ENCODE assay signal across 18 cellular contexts in the genomic region with DNA sequence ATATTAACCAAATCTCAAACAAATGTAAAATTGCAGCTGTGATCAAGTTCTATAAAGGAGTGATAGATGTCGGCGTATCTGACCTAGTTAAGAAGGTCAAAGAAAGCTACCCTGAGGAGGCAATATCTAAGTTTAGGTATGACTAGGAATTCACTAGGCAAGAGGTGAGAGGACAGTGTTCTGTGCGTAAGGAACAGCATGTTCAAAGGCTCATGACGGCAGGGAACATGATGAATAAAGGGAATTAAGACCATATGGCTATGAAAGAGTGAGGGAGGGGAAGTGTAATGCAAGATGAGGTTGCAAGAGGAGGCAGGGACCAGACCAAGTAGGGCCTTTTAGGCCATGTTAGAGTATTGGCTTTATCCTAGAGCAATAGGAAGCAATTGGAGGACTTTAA. TPM values are rescaled to one million over a fixed set of nuclear protein-coding genes. Genes with fewer than 3 reads are reported as not detected.
DNase-seq lines count a peak whose midpoint lies in the region; ATAC-seq and TF ChIP-seq lines count a peak whose summit lies in the region.
"Had no signal": no experiment of that assay in that cellular context is flagged by ENCODE, and none has a peak within 500 bp of the region (broad histone marks: within the 10 kb centered on the region; RNA-seq: fewer than 3 reads in every experiment).

No MANE protein-coding gene starts in this region.

- H3K9me3 Mint-ChIP-seq in activated T-cell treated with anti-CD3 and anti-CD28 coated beads, Interleukin-2, amount 50 U/mL, for 24 hours, result no peaks in the 10 kb centered on the region
- H3K9me3 Mint-ChIP-seq: activated CD4-positive, alpha-beta T cell treated with anti-CD3 and anti-CD28 coated beads, Interleukin-2, amount 10 ng/mL, durations not matched to agents 7 days and 5 days; GM23338; immature natural killer cell had no signal

- ATAC-seq in HG02798 (IDR thresholded peaks at IDR 0.05; ENCODE audit: poor library complexity, unreplicated experiment), result no peak
- ATAC-seq: A549, GM23338 had no signal

- in situ Hi-C loops in astrocyte of the spinal cord (cut with HindIII; ENCODE audit: low sequenced_read_pairs), result no loop called here

- peaks cover 72% of the 10 kb centered on the region for H3K36me3 Mint-ChIP-seq in activated T-cell treated with anti-CD3 and anti-CD28 coated beads, Interleukin-2, amount 50 U/mL, for 24 hours (ENCODE audit: low read depth)

- peaks cover 50% of the 10 kb centered on the region for H3K4me1 Mint-ChIP-seq in activated T-cell treated with anti-CD3 and anti-CD28 coated beads, Interleukin-2, amount 50 U/mL, for 24 hours (ENCODE audit: low read depth)

- no peak overlapping the region for H3K4me3 Mint-ChIP-seq in activated T-cell treated with anti-CD3 and anti-CD28 coated beads, Interleukin-2, amount 50 U/mL, for 24 hours
- H3K4me3 Mint-ChIP-seq: activated CD4-positive, alpha-beta T cell treated with anti-CD3 and anti-CD28 coated beads, Interleukin-2, amount 10 ng/mL, durations not matched to agents 7 days and 5 days; GM23338 had no signal

- H3K27me3 ChIP-seq in left ventricle myocardium inferior (ENCODE audit: low read depth), result no peaks in the 10 kb centered on the region
- H3K27me3 ChIP-seq in stomach, result no peaks in the 10 kb centered on the region
- H3K27me3 ChIP-seq in WERI-Rb-1 (ENCODE audit: insufficient read depth, low read depth, severe bottlenecking), result no peaks in the 10 kb centered on the region

- 87 to 96% (median 91%) methylated on average over 4 of the region's 4 CpGs for WGBS in stomach, 5 donors

- H3K27ac Mint-ChIP-seq in activated T-cell treated with anti-CD3 and anti-CD28 coated beads, Interleukin-2, amount 50 U/mL, for 24 hours, result peak overlapping the region; percentile 4
- H3K27ac Mint-ChIP-seq: activated CD4-positive, alpha-beta T cell treated with anti-CD3 and anti-CD28 coated beads, Interleukin-2, amount 10 ng/mL, durations not matched to agents 7 days and 5 days; GM23338 had no signal

- H3K4me3 ChIP-seq in astrocyte of the spinal cord (ENCODE audit: low read depth, low read length), result no peak overlapping the region
- H3K4me3 ChIP-seq in left ventricle myocardium inferior, result no peak overlapping the region
- H3K4me3 ChIP-seq in stomach, result no peak overlapping the region
- H3K4me3 ChIP-seq in WERI-Rb-1 (ENCODE audit: low read depth, low read length), result no peak overlapping the region
- H3K4me3 ChIP-seq: A549, GM23338 had no signal

- H3K36me3 ChIP-seq in left ventricle myocardium inferior, result peaks cover 36% of the 10 kb centered on the region
- H3K36me3 ChIP-seq in stomach, result peaks cover 0 to 26% (median 19%) of the 10 kb centered on the region in 4 donors
- H3K36me3 ChIP-seq in WERI-Rb-1, result peaks cover 15% of the 10 kb centered on the region

- peak overlapping the region; percentile 62 for H3K27ac ChIP-seq in left ventricle myocardium inferior (replicated peaks)
- peak overlapping the region in 1 of 5 donors; percentile 69 for H3K27ac ChIP-seq in stomach
- H3K27ac ChIP-seq in WERI-Rb-1, result no peak overlapping the region
- H3K27ac ChIP-seq: A549 had no signal

- H3K9me3 ChIP-seq in left ventricle myocardium inferior (replicated peaks) (no peaks in the 10 kb centered on the region), stomach (no peaks in the 10 kb centered on the region), WERI-Rb-1 (ENCODE audit: severe bottlenecking) (no peaks in the 10 kb centered on the region)
- H3K9me3 ChIP-seq: A549 had no signal

- no peaks in the 10 kb centered on the region for H3K27me3 Mint-ChIP-seq in activated T-cell treated with anti-CD3 and anti-CD28 coated beads, Interleukin-2, amount 50 U/mL, for 24 hours
- H3K27me3 Mint-ChIP-seq: activated CD4-positive, alpha-beta T cell treated with anti-CD3 and anti-CD28 coated beads, Interleukin-2, amount 10 ng/mL, durations not matched to agents 7 days and 5 days had no signal

- H3K4me1 ChIP-seq in left ventricle myocardium inferior (peaks cover 51% of the 10 kb centered on the region), stomach (peaks cover 0 to 48% (median 22%) of the 10 kb centered on the region in 4 donors)
- H3K4me1 ChIP-seq: A549 had no signal

- no peak for TF ChIP-seq POLR2A in stomach (IDR thresholded peaks at IDR 0.05)

- TF ChIP-seq CTCF in astrocyte of the spinal cord (IDR thresholded peaks at IDR 0.05; ENCODE audit: low read depth, low read length) (no peak), left ventricle myocardium inferior (IDR thresholded peaks at IDR 0.05; ENCODE audit: borderline replicate concordance) (no peak), stomach (IDR thresholded peaks at IDR 0.05) (no peak), WERI-Rb-1 (IDR thresholded peaks at IDR 0.05; ENCODE audit: low read depth, low read length) (no peak)

- intact Hi-C loops in left ventricle myocardium inferior (cut with micrococcal nuclease), result no loop called here
- intact Hi-C loops in stomach (cut with DNase I; ENCODE audit: low total_unique reads), result no loop called here

- DNase-seq in activated T-cell treated with anti-CD3 and anti-CD28 coated beads, Interleukin-2, amount 50 U/mL, for 24 hours, result no peak
- DNase-seq in activated T-cell treated with anti-CD3 and anti-CD28 coated beads for 4 hours (no peak), astrocyte of the spinal cord (ENCODE audit: low read depth, low spot score) (peak; percentile 29), left ventricle myocardium inferior (no peak), stomach (no peak), WERI-Rb-1 (no peak), NOMO-1 treated with dmso at 0.1 percent for 144 hours (lab: John Stamatoyannopoulos, UW; ENCODE audit: unreplicated experiment) (no peak)
- DNase-seq: activated CD4-positive, alpha-beta T cell treated with anti-CD3 and anti-CD28 coated beads, Interleukin-2, amount 10 ng/mL, durations not matched to agents 7 days and 5 days; aorta; effector memory CD4-positive, alpha-beta T cell; GDM1; immature natural killer cell; NCI-H2081 treated with DMSO at 0.1 percent for 48 hours; NCI-H524; stimulated activated CD4-positive, alpha-beta T cell treated with anti-CD3 and anti-CD28 coated beads, Interleukin-12 subunit alpha, Interleukin-12 subunit beta, amount 100 ng/mL, for 4 hours had no signal

- TF ChIP-seq EP300 in stomach (IDR thresholded peaks at IDR 0.05), result peak; percentile 69

RNA-seq across cellular contexts. Expression of a gene that starts 8.6 kb away (rescaled TPM):
- total RNA-seq in left ventricle myocardium inferior (23.0 TPM), stomach (10 to 100 TPM in 3 of 5 donors, 1 to 10 TPM in 2; 5.8 to 28.4 (median 14.0) TPM)
- polyA plus RNA-seq in stomach, result 1 to 10 TPM; 7.2 to 8.2 (median 7.4) TPM

RNA-seq across cellular contexts. Expression of a gene that starts 15.2 kb away (rescaled TPM):
- total RNA-seq in left ventricle myocardium inferior (0.66 TPM), stomach (1 to 10 TPM in 1 of 5 donors, under 1 TPM in 2, not detected in 2; 0.73 to 2.6 (median 0.87) TPM)
- under 1 TPM in 2 of 3 donors, not detected in 1; 0.19 to 0.45 TPM for polyA plus RNA-seq in stomach

RNA-seq across cellular contexts. Expression of a gene that starts 15.3 kb away (rescaled TPM):
- total RNA-seq in left ventricle myocardium inferior, result 45.6 TPM
- 100 to 1,000 TPM in 1 of 5 donors, 10 to 100 TPM in 3, 1 to 10 TPM in 1; 5.8 to 165 (median 18.9) TPM for total RNA-seq in stomach
- 10 to 100 TPM; 31.4 to 53.2 (median 43.9) TPM for polyA plus RNA-seq in stomach

RNA-seq across cellular contexts. Expression of a gene that starts 21.9 kb away (rescaled TPM):
- total RNA-seq in left ventricle myocardium inferior (64.4 TPM), stomach (10 to 100 TPM in 4 of 5 donors, 1 to 10 TPM in 1; 9.3 to 81.3 (median 44.6) TPM)
- polyA plus RNA-seq in stomach, result 100 to 1,000 TPM in 2 of 3 donors, 10 to 100 TPM in 1; 79.3 to 113 (median 101) TPM

RNA-seq across cellular contexts. Expression of a gene that starts 30.7 kb away (rescaled TPM):
- total RNA-seq in left ventricle myocardium inferior, result 24.4 TPM
- 10 to 100 TPM; 15.6 to 42.3 (median 25.2) TPM for total RNA-seq in stomach
- 10 to 100 TPM; 23.0 to 46.6 (median 38.4) TPM for polyA plus RNA-seq in stomach
